In the genomic region with DNA sequence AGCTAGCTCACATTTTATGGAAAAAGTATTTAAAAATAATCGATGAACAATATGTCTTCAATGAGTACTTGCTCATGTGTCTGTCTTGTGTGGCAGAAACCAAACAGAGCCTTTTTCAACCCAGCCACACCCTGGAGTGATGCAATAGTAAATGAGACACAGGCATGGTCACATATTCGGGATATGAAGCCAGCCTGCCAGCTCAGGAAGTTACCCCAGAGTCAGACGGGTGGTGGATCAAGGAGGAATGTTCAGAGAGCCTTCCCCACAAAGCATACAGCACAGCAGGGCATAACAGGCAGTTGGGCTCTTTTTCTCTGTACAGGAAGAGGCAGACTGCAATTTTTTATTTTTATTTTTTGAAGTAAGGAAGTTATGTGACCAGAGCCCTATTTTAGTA, we compare ENCODE assay signal across 10 cellular contexts. TPM values are rescaled to one million over a fixed set of nuclear protein-coding genes. Genes with fewer than 3 reads are reported as not detected.
DNase-seq lines count a peak whose midpoint lies in the region; ATAC-seq and TF ChIP-seq lines count a peak whose summit lies in the region.
"Had no signal": no experiment of that assay in that cellular context is flagged by ENCODE, and none has a peak within 500 bp of the region (broad histone marks: within the 10 kb centered on the region; RNA-seq: fewer than 3 reads in every experiment).

No MANE protein-coding gene starts in this region.

- no peaks in the 10 kb centered on the region for H3K4me1 ChIP-seq in lung (ENCODE audit: control insufficient read depth in 2 of 2, insufficient read depth in 2 of 2, low read length in 2 of 2)
- H3K4me1 ChIP-seq: uterus had no signal

- CTCF ChIA-PET in activated CD4-positive, alpha-beta T cell treated with anti-CD3 and anti-CD28 coated beads for 36 hours (lab: Charles Lee): interaction anchor here (2.2 kb wide), 1 partner anchor 17 kb away, joined by 7 read pairs; no protein-coding TSS in a partner anchor

- POLR2A ChIA-PET in activated CD4-positive, alpha-beta T cell treated with anti-CD3 and anti-CD28 coated beads for 36 hours (lab: Charles Lee): no interaction called here

- H3K4me3 ChIP-seq in AG09309 (ENCODE audit: control insufficient read depth, low read depth, low read length): no peak overlapping the region
- no peak overlapping the region for H3K4me3 ChIP-seq in lung
- H3K4me3 ChIP-seq: uterus had no signal

- H3K36me3 ChIP-seq in lung (ENCODE audit: control insufficient read depth in 2 of 2, insufficient read depth in 2 of 2, low read length in 2 of 2): peaks cover 4 to 6% of the 10 kb centered on the region in 2 donors
- H3K36me3 ChIP-seq: uterus had no signal

- H3K27me3 Mint-ChIP-seq in activated CD4-positive, alpha-beta T cell treated with anti-CD3 and anti-CD28 coated beads for 36 hours: peaks cover 10% of the 10 kb centered on the region

- no peaks in the 10 kb centered on the region for H3K9me3 ChIP-seq in lung (ENCODE audit: control insufficient read depth in 2 of 2, insufficient read depth in 1 of 2, low read length in 1 of 2)
- H3K9me3 ChIP-seq: uterus had no signal

- ATAC-seq in lung (ENCODE audit: insufficient read depth, low FRiP score): peak; percentile 40
- ATAC-seq in activated CD4-positive, alpha-beta T cell treated with anti-CD3 and anti-CD28 coated beads for 36 hours: no peak

- no peaks in the 10 kb centered on the region for H3K27me3 ChIP-seq in lung (ENCODE audit: control insufficient read depth, insufficient read depth)
- H3K27me3 ChIP-seq: uterus had no signal

- no peaks in the 10 kb centered on the region for H3K9me3 Mint-ChIP-seq in activated CD4-positive, alpha-beta T cell treated with anti-CD3 and anti-CD28 coated beads for 36 hours (ENCODE audit: low read depth)

- no peak overlapping the region for H3K4me3 Mint-ChIP-seq in activated CD4-positive, alpha-beta T cell treated with anti-CD3 and anti-CD28 coated beads for 36 hours

- WGBS in lung, 2 donors: 16 to 29% methylated on average over 3 of the region's 3 CpGs

- no peak overlapping the region for H3K27ac Mint-ChIP-seq in activated CD4-positive, alpha-beta T cell treated with anti-CD3 and anti-CD28 coated beads for 36 hours

- H3K4me1 Mint-ChIP-seq in activated CD4-positive, alpha-beta T cell treated with anti-CD3 and anti-CD28 coated beads for 36 hours: no peaks in the 10 kb centered on the region

- intact Hi-C loops in activated CD4-positive, alpha-beta T cell treated with anti-CD3 and anti-CD28 coated beads for 36 hours (cut with DNase I, micrococcal nuclease): loop anchor here (10.0 kb wide), 2 partner anchors 618 to 978 kb away; no protein-coding TSS in a partner anchor

- H3K27ac ChIP-seq in cingulate gyrus (ENCODE audit: low read depth, low read length): peak overlapping the region; percentile 44
- no peak overlapping the region for H3K27ac ChIP-seq in lung (ENCODE audit: low read depth in 1 of 2, low read length in 1 of 2)
- H3K27ac ChIP-seq: uterus had no signal

- TF ChIP-seq CTCF in AG09309 (IDR thresholded peaks at IDR 0.05; ENCODE audit: control insufficient read depth, insufficient read depth, low read depth, low read length, missing control alignments) (no peak), lung (IDR thresholded peaks at IDR 0.05; ENCODE audit: control extremely low read depth, extremely low read depth) (no peak), GM10266 (IDR thresholded peaks at IDR 0.05; ENCODE audit: control insufficient read depth, insufficient read depth, low read depth, missing control alignments) (no peak)

- H3K36me3 Mint-ChIP-seq in activated CD4-positive, alpha-beta T cell treated with anti-CD3 and anti-CD28 coated beads for 36 hours (ENCODE audit: low read depth): no peaks in the 10 kb centered on the region

- DNase-seq in AG09309 (ENCODE audit: low read depth): peak; percentile 76
- DNase-seq in MV-4-11 (lab: John Stamatoyannopoulos, UW): peak; percentile 88
- peak; percentile 39 for DNase-seq in lung (ENCODE audit: low spot score)
- no peak for DNase-seq in GM10266 (ENCODE audit: extremely low spot score)
- DNase-seq in activated T-cell treated with anti-CD3 and anti-CD28 coated beads, Interleukin-2, amount 50 U/mL, for 48 hours: no peak
- DNase-seq in activated effector memory CD4-positive, alpha-beta T cell treated with anti-CD3 and anti-CD28 coated beads, Interleukin-2, amount 50 U/mL, for 16 hours: no peak
- no peak for DNase-seq in activated CD4-positive, alpha-beta T cell treated with anti-CD3 and anti-CD28 coated beads for 36 hours
- DNase-seq: activated CD4-positive, CD25-positive, alpha-beta regulatory T cell had no signal

RNA-seq across cellular contexts. Expression of a gene that starts 27.3 kb away (rescaled TPM):
- 1 to 10 TPM; 4.2 to 8.6 TPM for total RNA-seq in lung
- polyA plus RNA-seq in lung: 1 to 10 TPM; 5.0 to 8.7 TPM
- total RNA-seq in activated CD4-positive, alpha-beta T cell treated with anti-CD3 and anti-CD28 coated beads for 36 hours: under 1 TPM in 1 of 2 experiments, not detected in 1; 0.14 TPM

Comparison
In these comparisons a context has a peak if more than half of its experiments do, and no peak if none do; other contexts are left out.
1. DNase-seq: peak in AG09309 (single experiment), MV-4-11 (single experiment) and lung (single experiment); none in GM10266 (single experiment), activated T-cell treated with anti-CD3 and anti-CD28 coated beads, Interleukin-2, amount 50 U/mL, for 48 hours (0 of 2), activated effector memory CD4-positive, alpha-beta T cell treated with anti-CD3 and anti-CD28 coated beads, Interleukin-2, amount 50 U/mL, for 16 hours (single experiment) and activated CD4-positive, alpha-beta T cell treated with anti-CD3 and anti-CD28 coated beads for 36 hours (single experiment).
2. RNA of a gene that starts 27.3 kb away (total RNA-seq): 4.2 to 8.6 TPM in lung; 0.14 TPM in activated CD4-positive, alpha-beta T cell treated with anti-CD3 and anti-CD28 coated beads for 36 hours; every median in the first group is over 4 times any median in the second.